16 cellular contexts compared by ENCODE assay signal in genomic region chr17:6512552-6512951, GRCh38.
"Had no signal": no experiment of that assay in that cellular context is flagged by ENCODE, and none has a peak within 500 bp of the region (broad histone marks: within the 10 kb centered on the region; RNA-seq: fewer than 3 reads in every experiment).

No MANE protein-coding gene starts in this region.

- H3K36me3 ChIP-seq: pancreas, right lobe of liver, tibial artery had no signal

- H3K4me2 ChIP-seq: smooth muscle cell had no signal

- DNase-seq: cerebellar nuclear complex; effector memory CD4-positive, alpha-beta T cell; hypothalamus; immature natural killer cell; natural killer cell; occipital lobe; pancreas; right lobe of liver; stimulated activated CD4-positive, alpha-beta T cell treated with anti-CD3 and anti-CD28 coated beads, Interleukin-2, amount 100 ng/mL, for 24 hours; stimulated activated CD4-positive, alpha-beta T cell treated with anti-CD3 and anti-CD28 coated beads, Interleukin-4, amount 100 ng/mL, for 24 hours; stimulated activated naive CD4-positive, alpha-beta T cell treated with Interleukin-2 at 50 U/mL for 16 hours; substantia nigra; testis; tibial artery had no signal

- ATAC-seq: natural killer cell; pancreas; stimulated activated effector memory CD8-positive, alpha-beta T cell treated with anti-CD3 and anti-CD28 coated beads, Interleukin-12 subunit alpha, Interleukin-12 subunit beta, amount 100 ng/mL, for 72 hours had no signal

- H3K4me3 ChIP-seq: pancreas, right lobe of liver, smooth muscle cell, testis, tibial artery had no signal

- H3K27ac ChIP-seq: pancreas, right lobe of liver, testis, tibial artery had no signal

- H3K27me3 ChIP-seq: pancreas, right lobe of liver, testis had no signal

- H3K9me3 ChIP-seq: pancreas, right lobe of liver, testis, tibial artery had no signal

- H3K4me1 ChIP-seq: pancreas, right lobe of liver, testis had no signal
